ENCODE assay signal across 31 cellular contexts in genomic region chr10:52561322-52561721, GRCh38.
"Had no signal": no experiment of that assay in that cellular context is flagged by ENCODE, and none has a peak within 500 bp of the region (broad histone marks: within the 10 kb centered on the region; RNA-seq: fewer than 3 reads in every experiment).

No MANE protein-coding gene starts in this region.

- H3K4me3 ChIP-seq: neural progenitor cell, ovary, psoas muscle, skin epidermis, smooth muscle cell, spleen, suprapubic skin, testis, tibial artery, transverse colon, upper lobe of right lung, uterus had no signal

- H3K4me3 Mint-ChIP-seq: natural killer cell; nephron; neural progenitor cell; stimulated activated memory B cell treated with anti-CD40 and anti-IgM and Interleukin-4, amounts not matched to agents 10 μg/mL and 1 μg/mL and 100 μg/mL, for 72 hours; stimulated activated naive CD8-positive, alpha-beta T cell treated with anti-CD3 and anti-CD28 coated beads, Interleukin-15, amount 100 ng/mL, for 72 hours; type B pancreatic cell had no signal

- H3K9ac ChIP-seq: neural progenitor cell, parathyroid adenoma had no signal

- H3K36me3 ChIP-seq: neural progenitor cell, ovary, spleen, suprapubic skin, tibial artery, transverse colon, upper lobe of right lung, uterus had no signal

- ATAC-seq: natural killer cell; psoas muscle; right cardiac atrium; sciatic nerve; stimulated activated memory B cell treated with anti-CD40 and anti-IgM and Interleukin-4, amounts not matched to agents 10 μg/mL and 1 μg/mL and 100 μg/mL, for 72 hours; stimulated activated naive CD8-positive, alpha-beta T cell treated with anti-CD3 and anti-CD28 coated beads, Interleukin-15, amount 100 ng/mL, for 72 hours; stimulated activated naive CD8-positive, alpha-beta T cell treated with anti-CD3 and anti-CD28 coated beads, Interleukin-15, Interleukin-2, amounts not matched to agents 100 U/mL and 50 U/mL, for 24 hours; upper lobe of right lung had no signal

- H3K9me3 Mint-ChIP-seq: nephron; neural progenitor cell; stimulated activated memory B cell treated with anti-CD40 and anti-IgM and Interleukin-4, amounts not matched to agents 10 μg/mL and 1 μg/mL and 100 μg/mL, for 72 hours; stimulated activated naive CD8-positive, alpha-beta T cell treated with anti-CD3 and anti-CD28 coated beads, Interleukin-15, amount 100 ng/mL, for 72 hours; type B pancreatic cell had no signal

- H2AFZ ChIP-seq: neural progenitor cell, parathyroid adenoma had no signal

- H3K27ac Mint-ChIP-seq: natural killer cell; nephron; neural progenitor cell; progenitor cell of endocrine pancreas; stimulated activated memory B cell treated with anti-CD40 and anti-IgM and Interleukin-4, amounts not matched to agents 10 μg/mL and 1 μg/mL and 100 μg/mL, for 72 hours; stimulated activated naive CD8-positive, alpha-beta T cell treated with anti-CD3 and anti-CD28 coated beads, Interleukin-15, amount 100 ng/mL, for 72 hours; type B pancreatic cell had no signal

- H3K9me3 ChIP-seq: ovary, psoas muscle, spleen, suprapubic skin, testis, tibial artery, transverse colon, upper lobe of right lung, uterus had no signal

- DNase-seq: natural killer cell; occipital lobe; ovary; posterior cingulate gyrus; psoas muscle; right cardiac atrium; spleen; stimulated activated CD4-positive, alpha-beta T cell treated with anti-CD3 and anti-CD28 coated beads, Interleukin-12 subunit alpha, Interleukin-12 subunit beta, amount 100 ng/mL, for 4 hours; stimulated activated CD4-positive, alpha-beta T cell treated with anti-CD3 and anti-CD28 coated beads, Interleukin-1b, Interleukin-23, amount 100 ng/mL, for 48 hours; stimulated activated CD4-positive, alpha-beta T cell treated with anti-CD3 and anti-CD28 coated beads, Interleukin-4, amount 100 ng/mL, for 1 hour; stimulated activated CD4-positive, alpha-beta T cell treated with anti-CD3 and anti-CD28 coated beads, Interleukin-4, amount 100 ng/mL, for 4 hours; stimulated activated CD8-positive, alpha-beta memory T cell treated with anti-CD3 and anti-CD28 coated beads, Interleukin-4, amount 100 ng/mL, for 48 hours; stimulated activated naive CD4-positive, alpha-beta T cell; stimulated activated naive CD8-positive, alpha-beta T cell treated with anti-CD3 and anti-CD28 coated beads, Interleukin-15, amount 100 ng/mL, for 72 hours; stimulated activated naive CD8-positive, alpha-beta T cell treated with anti-CD3 and anti-CD28 coated beads, Interleukin-15, Interleukin-2, amounts not matched to agents 100 U/mL and 50 U/mL, for 24 hours; substantia nigra; testis; tibial artery; transverse colon; upper lobe of right lung; uterus had no signal

- H3K36me3 Mint-ChIP-seq: natural killer cell; neural progenitor cell; stimulated activated memory B cell treated with anti-CD40 and anti-IgM and Interleukin-4, amounts not matched to agents 10 μg/mL and 1 μg/mL and 100 μg/mL, for 72 hours; type B pancreatic cell had no signal

- H3K4me2 ChIP-seq: neural progenitor cell, smooth muscle cell had no signal

- H3K27me3 Mint-ChIP-seq: progenitor cell of endocrine pancreas; stimulated activated memory B cell treated with anti-CD40 and anti-IgM and Interleukin-4, amounts not matched to agents 10 μg/mL and 1 μg/mL and 100 μg/mL, for 72 hours; stimulated activated naive CD8-positive, alpha-beta T cell treated with anti-CD3 and anti-CD28 coated beads, Interleukin-15, amount 100 ng/mL, for 72 hours; type B pancreatic cell had no signal

- H3K4me1 Mint-ChIP-seq: natural killer cell; nephron; neural progenitor cell; stimulated activated memory B cell treated with anti-CD40 and anti-IgM and Interleukin-4, amounts not matched to agents 10 μg/mL and 1 μg/mL and 100 μg/mL, for 72 hours; stimulated activated naive CD8-positive, alpha-beta T cell treated with anti-CD3 and anti-CD28 coated beads, Interleukin-15, amount 100 ng/mL, for 72 hours had no signal

- H3K4me1 ChIP-seq: neural progenitor cell, parathyroid adenoma, psoas muscle, spleen, suprapubic skin, testis, tibial artery, transverse colon, upper lobe of right lung, uterus had no signal

- H3K27ac ChIP-seq: neural progenitor cell, ovary, parathyroid adenoma, psoas muscle, skin epidermis, spleen, suprapubic skin, testis, tibial artery, transverse colon, upper lobe of right lung, uterus had no signal

- H3K27me3 ChIP-seq: neural progenitor cell, ovary, spleen, suprapubic skin, testis, tibial artery, transverse colon, upper lobe of right lung, uterus had no signal
